Comparison of ENCODE assay signal across 8 cellular contexts in the genomic region with DNA sequence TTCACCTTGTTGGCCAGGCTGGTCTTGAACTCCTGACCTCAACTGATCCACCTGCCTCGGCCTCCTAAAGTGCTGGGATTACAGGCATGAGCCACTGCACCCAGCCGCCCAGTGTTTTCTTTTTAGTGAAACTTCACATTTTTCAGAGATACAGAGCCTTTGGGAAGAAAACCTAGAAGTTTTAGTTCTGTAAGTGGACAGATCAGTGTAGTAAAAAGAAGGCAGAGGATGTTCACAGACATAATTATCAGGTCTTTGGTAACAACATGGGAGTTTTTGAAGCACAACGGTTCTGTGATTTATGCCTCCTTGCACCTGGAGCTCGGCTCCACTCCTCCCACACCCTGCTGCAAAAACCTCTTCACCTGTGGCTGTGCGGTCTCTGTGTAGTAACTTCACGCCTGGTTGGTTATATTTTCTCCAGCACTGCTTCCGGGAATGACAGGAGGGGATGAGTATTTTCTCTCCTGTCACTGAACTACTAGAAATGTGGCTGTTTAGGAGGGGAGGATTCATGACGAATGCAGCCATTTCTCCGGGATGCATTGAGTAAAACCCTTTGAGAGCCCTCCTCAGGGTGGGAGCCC.
DNase-seq lines count a peak whose midpoint lies in the region; ATAC-seq lines count a peak whose summit lies in the region.

No MANE protein-coding gene starts in this region.

- H3K36me3 Mint-ChIP-seq in CD4-positive, alpha-beta memory T cell: no peaks in the 10 kb centered on the region
- H3K36me3 Mint-ChIP-seq in T-cell: no peaks in the 10 kb centered on the region
- no peaks in the 10 kb centered on the region for H3K36me3 Mint-ChIP-seq in stimulated activated memory B cell treated with anti-CD40 and anti-IgM and Interleukin-4, amounts not matched to agents 10 μg/mL and 1 μg/mL and 100 μg/mL, for 72 hours
- H3K36me3 Mint-ChIP-seq in immature natural killer cell: no peaks in the 10 kb centered on the region

- H3K4me3 ChIP-seq in CD4-positive, alpha-beta memory T cell (ENCODE audit: low read length in 2 of 2): no peak overlapping the region

- POLR2A ChIA-PET in CD4-positive, alpha-beta memory T cell (lab: Charles Lee; ENCODE audit: partially characterized antibody): interaction anchor here (1.1 to 1.5 kb wide), 2 partner anchors 11 to 40 kb away, joined by 3 to 11 read pairs; no protein-coding TSS in a partner anchor
- POLR2A ChIA-PET in T-cell (lab: Charles Lee): interaction anchor here (0.5 to 0.7 kb wide), 2 partner anchors 12 to 68 kb away, joined by 3 to 7 read pairs; no protein-coding TSS in a partner anchor

- ATAC-seq in GM19324 (IDR thresholded peaks at IDR 0.05; ENCODE audit: low FRiP score, unreplicated experiment): peak; percentile 42
- peak; percentile 41 for ATAC-seq in HG03520 (IDR thresholded peaks at IDR 0.05; ENCODE audit: unreplicated experiment)
- ATAC-seq in T-cell (replicated peaks in 1 of 4): peak; percentile 58 to 91 (median 82)
- peak; percentile 85 for ATAC-seq in stimulated activated memory B cell treated with anti-CD40 and anti-IgM and Interleukin-4, amounts not matched to agents 10 μg/mL and 1 μg/mL and 100 μg/mL, for 72 hours
- no peak for ATAC-seq in HG03039 (IDR thresholded peaks at IDR 0.05; ENCODE audit: unreplicated experiment)

- H3K4me3 Mint-ChIP-seq in CD4-positive, alpha-beta memory T cell: peak overlapping the region in 6 of 8 donors; percentile 21 to 64 (median 49)
- H3K4me3 Mint-ChIP-seq in T-cell: peak overlapping the region in 1 of 3 donors; percentile 57
- H3K4me3 Mint-ChIP-seq in stimulated activated memory B cell treated with anti-CD40 and anti-IgM and Interleukin-4, amounts not matched to agents 10 μg/mL and 1 μg/mL and 100 μg/mL, for 72 hours: peak overlapping the region; percentile 72
- no peak overlapping the region for H3K4me3 Mint-ChIP-seq in immature natural killer cell

- peak overlapping the region in 4 of 7 donors; percentile 14 to 70 (median 53) for H3K27ac Mint-ChIP-seq in CD4-positive, alpha-beta memory T cell
- H3K27ac Mint-ChIP-seq in T-cell (peak overlapping the region; percentile 73 to 89), immature natural killer cell (peak overlapping the region in 1 of 6 donors; percentile 56)
- peak overlapping the region; percentile 98 for H3K27ac Mint-ChIP-seq in stimulated activated memory B cell treated with anti-CD40 and anti-IgM and Interleukin-4, amounts not matched to agents 10 μg/mL and 1 μg/mL and 100 μg/mL, for 72 hours

- peaks cover 15% of the 10 kb centered on the region for H3K4me1 ChIP-seq in CD4-positive, alpha-beta memory T cell (ENCODE audit: insufficient read depth, low read length)

- peaks cover 7 to 15% (median 8%) of the 10 kb centered on the region in 4 donors for H3K4me1 Mint-ChIP-seq in CD4-positive, alpha-beta memory T cell
- H3K4me1 Mint-ChIP-seq in T-cell (peaks cover 23 to 32% (median 30%) of the 10 kb centered on the region in 3 donors), immature natural killer cell (no peaks in the 10 kb centered on the region)
- H3K4me1 Mint-ChIP-seq in stimulated activated memory B cell treated with anti-CD40 and anti-IgM and Interleukin-4, amounts not matched to agents 10 μg/mL and 1 μg/mL and 100 μg/mL, for 72 hours: peaks cover 68% of the 10 kb centered on the region

- H3K27me3 ChIP-seq in CD4-positive, alpha-beta memory T cell (ENCODE audit: insufficient read depth, low read length): no peaks in the 10 kb centered on the region

- CTCF ChIA-PET in CD4-positive, alpha-beta memory T cell (lab: Charles Lee; ENCODE audit: partially characterized antibody): no interaction called here
- CTCF ChIA-PET in T-cell (lab: Charles Lee): no interaction called here

- no peaks in the 10 kb centered on the region for H3K9me3 Mint-ChIP-seq in CD4-positive, alpha-beta memory T cell
- H3K9me3 Mint-ChIP-seq in T-cell (no peaks in the 10 kb centered on the region), immature natural killer cell (no peaks in the 10 kb centered on the region)
- H3K9me3 Mint-ChIP-seq in stimulated activated memory B cell treated with anti-CD40 and anti-IgM and Interleukin-4, amounts not matched to agents 10 μg/mL and 1 μg/mL and 100 μg/mL, for 72 hours: no peaks in the 10 kb centered on the region

- no peaks in the 10 kb centered on the region for H3K27me3 Mint-ChIP-seq in CD4-positive, alpha-beta memory T cell
- H3K27me3 Mint-ChIP-seq in T-cell (no peaks in the 10 kb centered on the region), immature natural killer cell (ENCODE audit: low read depth in 3 of 3) (peaks cover 0 to 2% (median 0%) of the 10 kb centered on the region in 3 donors)
- H3K27me3 Mint-ChIP-seq in stimulated activated memory B cell treated with anti-CD40 and anti-IgM and Interleukin-4, amounts not matched to agents 10 μg/mL and 1 μg/mL and 100 μg/mL, for 72 hours: no peaks in the 10 kb centered on the region

- H3K27ac ChIP-seq in CD4-positive, alpha-beta memory T cell (ENCODE audit: low read depth, low read length): no peak overlapping the region

- intact Hi-C loops in CD4-positive, alpha-beta memory T cell (cut with micrococcal nuclease): no loop called here

- H3K36me3 ChIP-seq in CD4-positive, alpha-beta memory T cell (ENCODE audit: insufficient read depth, low read length): no peaks in the 10 kb centered on the region

- no peaks in the 10 kb centered on the region for H3K9me3 ChIP-seq in CD4-positive, alpha-beta memory T cell (ENCODE audit: control insufficient read depth in 1 of 2, low read length in 2 of 2)

- peak in 2 of 5 donors; percentile 28 to 45 for DNase-seq in CD4-positive, alpha-beta memory T cell
- DNase-seq in T-cell (peak in 12 of 34 experiments; percentile 5 to 48 (median 28)), immature natural killer cell (no peak)
- no peak for DNase-seq in stimulated activated CD4-positive, alpha-beta T cell treated with anti-CD3 and anti-CD28 coated beads, Interleukin-4, amount 100 ng/mL, for 1 hour

Comparison
In these comparisons a context has a peak if more than half of its experiments do, and no peak if none do; other contexts are left out.
1. H3K4me3 Mint-ChIP-seq: peak in CD4-positive, alpha-beta memory T cell (6 of 8) and stimulated activated memory B cell treated with anti-CD40 and anti-IgM and Interleukin-4, amounts not matched to agents 10 μg/mL and 1 μg/mL and 100 μg/mL, for 72 hours (single experiment); none in immature natural killer cell (0 of 5).